ENCODE assay signal across 1 cellular context in the genomic region with DNA sequence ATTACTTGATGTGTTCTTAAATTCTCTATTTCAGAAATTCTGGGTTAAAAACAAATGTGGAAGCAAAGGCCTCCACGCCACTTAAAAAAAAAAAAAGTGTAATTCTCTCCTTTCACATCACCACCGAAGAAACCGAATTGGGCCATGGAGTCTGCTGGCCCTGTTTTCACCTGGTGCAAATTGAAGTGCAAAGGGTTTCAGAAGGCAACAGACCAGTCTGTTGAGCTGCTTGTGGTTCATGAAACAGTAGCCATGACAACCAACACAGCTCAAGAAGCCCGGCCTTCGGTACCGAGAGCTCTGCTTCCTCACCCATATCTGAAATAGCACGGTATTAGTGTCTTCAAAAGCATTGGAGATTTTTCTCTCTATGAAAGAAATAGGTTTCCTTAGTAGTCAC.
TF ChIP-seq lines count a peak whose summit lies in the region.

No MANE protein-coding gene starts in this region.

TF ChIP-seq in HepG2, 621 proteins besides CTCF, POLR2A, EP300 and RAD21 (continued from another document):
- TF ChIP-seq, protein P1, sequence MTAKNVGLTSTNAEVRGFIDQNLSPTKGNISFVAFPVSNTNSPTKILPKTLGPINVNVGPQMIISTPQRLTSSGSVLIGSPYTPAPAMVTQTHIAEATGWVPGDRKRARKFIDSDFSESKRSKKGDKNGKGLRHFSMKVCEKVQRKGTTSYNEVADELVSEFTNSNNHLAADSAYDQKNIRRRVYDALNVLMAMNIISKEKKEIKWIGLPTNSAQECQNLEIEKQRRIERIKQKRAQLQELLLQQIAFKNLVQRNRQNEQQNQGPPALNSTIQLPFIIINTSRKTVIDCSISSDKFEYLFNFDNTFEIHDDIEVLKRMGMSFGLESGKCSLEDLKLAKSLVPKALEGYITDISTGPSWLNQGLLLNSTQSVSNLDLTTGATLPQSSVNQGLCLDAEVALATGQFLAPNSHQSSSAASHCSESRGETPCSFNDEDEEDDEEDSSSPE (CRISPR knock-in tag; IDR thresholded peaks at IDR 0.05), result no peak
- TF ChIP-seq ZNF713 (CRISPR knock-in tag; IDR thresholded peaks at IDR 0.05) (no peak), MBNL3 (CRISPR knock-in tag; conservative IDR thresholded peaks at IDR 0.05) (no peak), ZNF792 (CRISPR knock-in tag; IDR thresholded peaks at IDR 0.05) (no peak), KLF12 (CRISPR knock-in tag; IDR thresholded peaks at IDR 0.05; ENCODE audit: borderline replicate concordance) (no peak), SNAPC2 (CRISPR knock-in tag; IDR thresholded peaks at IDR 0.05) (no peak), ZNF34 (CRISPR knock-in tag; IDR thresholded peaks at IDR 0.05; ENCODE audit: borderline replicate concordance) (no peak), ZNF749 (CRISPR knock-in tag; IDR thresholded peaks at IDR 0.05; ENCODE audit: borderline replicate concordance) (no peak), HOXA9 (CRISPR knock-in tag; IDR thresholded peaks at IDR 0.05; ENCODE audit: borderline replicate concordance) (no peak), ATRX (CRISPR knock-in tag; IDR thresholded peaks at IDR 0.05; ENCODE audit: borderline replicate concordance) (no peak), SMARCC2 (IDR thresholded peaks at IDR 0.05) (no peak), ISX (CRISPR knock-in tag; conservative IDR thresholded peaks at IDR 0.05) (no peak)
